ENCODE assay signal across 20 cellular contexts in genomic region chr11:29305456-29306232, GRCh38.
"Had no signal": no experiment of that assay in that cellular context is flagged by ENCODE, and none has a peak within 500 bp of the region (broad histone marks: within the 10 kb centered on the region; RNA-seq: fewer than 3 reads in every experiment).

No MANE protein-coding gene starts in this region.

- H3K4me1 ChIP-seq: colonic mucosa, esophagus squamous epithelium, gastroesophageal sphincter, heart left ventricle, prostate gland, thyroid gland, upper lobe of right lung had no signal

- H3K4me3 ChIP-seq: colonic mucosa, dorsolateral prefrontal cortex, esophagus squamous epithelium, gastroesophageal sphincter, heart left ventricle, ovary, prostate gland, thyroid gland, upper lobe of right lung had no signal

- H3K27me3 ChIP-seq: colonic mucosa, esophagus squamous epithelium, gastroesophageal sphincter, heart left ventricle, ovary, thyroid gland, upper lobe of right lung had no signal

- H3K27ac ChIP-seq: colonic mucosa, dorsolateral prefrontal cortex, esophagus squamous epithelium, gastroesophageal sphincter, heart left ventricle, ovary, prostate gland, thyroid gland, upper lobe of right lung had no signal

- H3K36me3 ChIP-seq: colonic mucosa, esophagus squamous epithelium, gastroesophageal sphincter, heart left ventricle, ovary, prostate gland, thyroid gland, upper lobe of right lung had no signal

- H3K9me3 ChIP-seq: colonic mucosa, esophagus squamous epithelium, gastroesophageal sphincter, ovary, prostate gland, thyroid gland, upper lobe of right lung had no signal

- ATAC-seq: activated naive CD8-positive, alpha-beta T cell treated with anti-CD3 and anti-CD28 coated beads, Interleukin-2, amount 50 U/mL, for 24 hours; effector memory CD8-positive, alpha-beta T cell; gastroesophageal sphincter; heart left ventricle; left ventricle myocardium superior; natural killer cell treated with Interleukin-12 subunit alpha and Interleukin-12 subunit beta and Interleukin-15 and Interleukin-18, amount 100 ng/mL, for 72 hours; upper lobe of right lung had no signal

- DNase-seq: activated CD4-positive, alpha-beta memory T cell treated with anti-CD3 and anti-CD28 coated beads for 36 hours; activated CD4-positive, alpha-beta T cell treated with anti-CD3 and anti-CD28 coated beads for 48 hours; activated effector memory CD4-positive, alpha-beta T cell treated with anti-CD3 and anti-CD28 coated beads, Interleukin-2, amount 50 U/mL, for 16 hours; activated naive CD4-positive, alpha-beta T cell treated with anti-CD3 and anti-CD28 coated beads, Interleukin-2, amount 50 U/mL, for 16 hours; activated naive CD8-positive, alpha-beta T cell treated with anti-CD3 and anti-CD28 coated beads, Interleukin-2, amount 50 U/mL, for 24 hours; colonic mucosa; dorsolateral prefrontal cortex; effector memory CD8-positive, alpha-beta T cell; esophagus squamous epithelium; heart left ventricle; left ventricle myocardium superior; ovary; stimulated activated CD4-positive, alpha-beta T cell treated with anti-CD3 and anti-CD28 coated beads, Interleukin-4, amount 100 ng/mL, for 24 hours; substantia nigra; T-helper 2 cell; upper lobe of right lung had no signal
